In the genomic region with DNA sequence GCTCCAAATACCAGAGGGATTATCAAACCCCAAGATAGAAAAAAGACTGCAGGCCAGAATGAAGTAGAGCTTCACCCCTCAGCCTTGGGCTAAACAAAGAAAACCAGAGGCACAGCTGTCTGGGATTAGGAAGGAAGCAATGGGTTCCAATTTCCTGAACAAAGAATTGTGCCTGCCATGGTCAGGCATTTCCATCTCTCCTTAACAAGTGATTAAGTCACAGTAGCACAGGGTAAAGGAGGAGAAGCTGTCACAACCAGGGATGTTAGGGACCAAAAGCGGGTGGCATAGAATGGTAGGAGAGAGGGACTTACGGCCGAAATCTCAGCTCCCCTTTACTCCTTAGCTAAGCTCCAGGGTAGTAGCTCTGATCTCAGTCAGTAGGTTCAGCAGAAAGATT, we compare ENCODE assay signal across 21 cellular contexts. TPM values are rescaled to one million over a fixed set of nuclear protein-coding genes. Genes with fewer than 3 reads are reported as not detected.
DNase-seq lines count a peak whose midpoint lies in the region; ATAC-seq and TF ChIP-seq lines count a peak whose summit lies in the region.
"Had no signal": no experiment of that assay in that cellular context is flagged by ENCODE, and none has a peak within 500 bp of the region (broad histone marks: within the 10 kb centered on the region; RNA-seq: fewer than 3 reads in every experiment).

No MANE protein-coding gene starts in this region.

- no peak for ATAC-seq in CD4-positive, alpha-beta T cell (ENCODE audit: poor library complexity)
- ATAC-seq: HepG2, psoas muscle had no signal

- no peaks in the 10 kb centered on the region for H3K9me3 Mint-ChIP-seq in CD4-positive, alpha-beta T cell
- H3K9me3 Mint-ChIP-seq in endothelial cell (ENCODE audit: unreplicated experiment), result no peaks in the 10 kb centered on the region
- H3K9me3 Mint-ChIP-seq in nephron, result no peaks in the 10 kb centered on the region

- no peaks in the 10 kb centered on the region for H3K27me3 Mint-ChIP-seq in CD4-positive, alpha-beta T cell
- H3K27me3 Mint-ChIP-seq in endothelial cell (ENCODE audit: unreplicated experiment), result no peaks in the 10 kb centered on the region
- no peaks in the 10 kb centered on the region for H3K27me3 Mint-ChIP-seq in nephron (ENCODE audit: low read depth)

- CTCF ChIA-PET in CD4-positive, alpha-beta T cell (lab: Charles Lee), result interaction anchor here (1.3 kb wide), 1 partner anchor 29 kb away, joined by 3 read pairs; no protein-coding TSS in a partner anchor

- H3K27ac ChIP-seq in CD4-positive, alpha-beta T cell (ENCODE audit: low read depth, low read length), result no peak overlapping the region
- H3K27ac ChIP-seq: psoas muscle, vagina had no signal

- POLR2A ChIA-PET in CD4-positive, alpha-beta T cell (lab: Charles Lee), result no interaction called here

- no peak for DNase-seq in CD4-positive, alpha-beta T cell
- peak; percentile 17 for DNase-seq in MV-4-11 (lab: John Stamatoyannopoulos, UW)
- peak; percentile 19 for DNase-seq in endothelial cell (ENCODE audit: low spot score)
- DNase-seq in DMS79 (lab: John Stamatoyannopoulos, UW), result no peak
- DNase-seq in T1000 (lab: John Stamatoyannopoulos, UW), result no peak
- no peak for DNase-seq in stimulated activated CD8-positive, alpha-beta memory T cell treated with anti-CD3 and anti-CD28 coated beads, Interleukin-4, amount 100 ng/mL, for 48 hours
- no peak for DNase-seq in NK-92 (lab: John Stamatoyannopoulos, UW; ENCODE audit: unreplicated experiment)
- DNase-seq: activated CD4-positive, alpha-beta T cell treated with anti-CD3 and anti-CD28 coated beads, Interleukin-2, amount 50 U/mL, for 4 hours; activated T-cell treated with anti-CD3 and anti-CD28 coated beads, Interleukin-2, amount 50 U/mL, for 48 hours; amniotic stem cell; Calu3; H7; kidney glomerular epithelial cell; NCI-H1048; NCI-H2171; psoas muscle; Right ventricle myocardium superior; T-helper 2 cell had no signal

- H3K4me3 Mint-ChIP-seq in CD4-positive, alpha-beta T cell, result no peak overlapping the region
- peak overlapping the region; percentile 17 for H3K4me3 Mint-ChIP-seq in endothelial cell (ENCODE audit: unreplicated experiment)
- H3K4me3 Mint-ChIP-seq in nephron, result peak overlapping the region in 1 of 3 experiments; percentile 9

- intact Hi-C loops in CD4-positive, alpha-beta T cell (cut with DNase I, micrococcal nuclease), result loop anchor here (5.0 kb wide), 1 partner anchor 35 kb away; a partner anchor contains a TSS

- no peaks in the 10 kb centered on the region for H3K27me3 ChIP-seq in CD4-positive, alpha-beta T cell (ENCODE audit: control insufficient read depth, insufficient read depth, low read length)
- H3K27me3 ChIP-seq: vagina had no signal

- peaks cover 46% of the 10 kb centered on the region for H3K4me1 Mint-ChIP-seq in CD4-positive, alpha-beta T cell (ENCODE audit: low read depth)
- H3K4me1 Mint-ChIP-seq in endothelial cell (ENCODE audit: unreplicated experiment) (peaks cover 22% of the 10 kb centered on the region), nephron (peaks cover 51% of the 10 kb centered on the region)

- TF ChIP-seq CTCF in CD4-positive, alpha-beta T cell (IDR thresholded peaks at IDR 0.05), result no peak
- TF ChIP-seq CTCF in endothelial cell (IDR thresholded peaks at IDR 0.05; ENCODE audit: unreplicated experiment) (no peak), nephron (IDR thresholded peaks at IDR 0.05; ENCODE audit: unreplicated experiment in 3 of 3) (no peak)

- no peaks in the 10 kb centered on the region for H3K9me3 ChIP-seq in CD4-positive, alpha-beta T cell (ENCODE audit: control insufficient read depth, low read length)
- H3K9me3 ChIP-seq: psoas muscle, vagina had no signal

- peak overlapping the region; percentile 61 for H3K27ac Mint-ChIP-seq in CD4-positive, alpha-beta T cell
- H3K27ac Mint-ChIP-seq in endothelial cell (ENCODE audit: unreplicated experiment) (peak overlapping the region; percentile 95), nephron (peak overlapping the region; percentile 78 to 92 (median 85))

- H3K36me3 Mint-ChIP-seq in CD4-positive, alpha-beta T cell (ENCODE audit: low read depth), result peaks cover 11% of the 10 kb centered on the region
- H3K36me3 Mint-ChIP-seq in endothelial cell (ENCODE audit: low read depth, unreplicated experiment) (peaks cover 3% of the 10 kb centered on the region), nephron (ENCODE audit: low read depth) (peaks cover 14% of the 10 kb centered on the region)

RNA-seq across cellular contexts. Expression of a gene that starts 33.9 kb away (rescaled TPM):
- 10 to 100 TPM; 13.0 to 14.5 TPM for total RNA-seq in CD4-positive, alpha-beta T cell
- 63.6 TPM for total RNA-seq in endothelial cell (ENCODE audit: unreplicated experiment)

Comparison
In these comparisons a context has a peak if more than half of its experiments do, and no peak if none do; other contexts are left out.
1. DNase-seq: peak in MV-4-11 (single experiment) and endothelial cell (single experiment); none in CD4-positive, alpha-beta T cell (0 of 10), DMS79 (single experiment), T1000 (single experiment), stimulated activated CD8-positive, alpha-beta memory T cell treated with anti-CD3 and anti-CD28 coated beads, Interleukin-4, amount 100 ng/mL, for 48 hours (single experiment) and NK-92 (single experiment).
2. Peak in every context shown above with its lines, with median percentiles within 50 percentile points of each other: H3K27ac Mint-ChIP-seq.